In genomic region chr5:129459485-129460120, GRCh38 we compare ENCODE assay signal across 10 cellular contexts. TPM values are rescaled to one million over a fixed set of nuclear protein-coding genes. Genes with fewer than 3 reads are reported as not detected.
A peak's percentile ranks its signal among the peaks of the same experiment; 100 is the strongest.
DNase-seq lines count a peak whose midpoint lies in the region; ATAC-seq and TF ChIP-seq lines count a peak whose summit lies in the region.
"Had no signal": no experiment of that assay in that cellular context is flagged by ENCODE, and none has a peak within 500 bp of the region (broad histone marks: within the 10 kb centered on the region; RNA-seq: fewer than 3 reads in every experiment).

No MANE protein-coding gene starts in this region.

- H3K4me1 ChIP-seq in MM.1S (ENCODE audit: low read length): 0 out of 2 replicates have a peak, but pooled peaks cover 5% of the 10 kb centered on the region

- H3K27me3 ChIP-seq in MM.1S (replicated peaks; ENCODE audit: insufficient read depth, low read length): no peaks in the 10 kb centered on the region

- H3K79me2 ChIP-seq in MM.1S (ENCODE audit: low read length): no peaks in the 10 kb centered on the region

- peak overlapping the region; percentile 24 to 34 (median 32) for H3K27ac Mint-ChIP-seq in nephron
- no peak overlapping the region for H3K27ac Mint-ChIP-seq in HFFc6

- peaks cover 43% of the 10 kb centered on the region for H3K27me3 Mint-ChIP-seq in nephron (ENCODE audit: low read depth)
- peaks cover 5% of the 10 kb centered on the region; the same call in 1 of the 2 replicates for H3K27me3 Mint-ChIP-seq in HFFc6 (ENCODE audit: insufficient read depth)

- no peaks in the 10 kb centered on the region for H4K20me1 ChIP-seq in MM.1S (ENCODE audit: insufficient read depth, low read length)

- no peaks in the 10 kb centered on the region for H3K36me3 ChIP-seq in MM.1S (replicated peaks; ENCODE audit: insufficient read depth, low read length)

- peak overlapping the region; percentile 58; the same call in 1 of the 2 replicates for H2AFZ ChIP-seq in MM.1S (ENCODE audit: low read length)

- H3K27ac ChIP-seq in MM.1S (ENCODE audit: low read length): no peak overlapping the region

- peaks cover 3% of the 10 kb centered on the region for H3K9me3 Mint-ChIP-seq in nephron
- H3K9me3 Mint-ChIP-seq in HFFc6: peaks cover 29% of the 10 kb centered on the region

- no peak for ATAC-seq in GM18873 (IDR thresholded peaks at IDR 0.05; ENCODE audit: low FRiP score, unreplicated experiment)
- no peak for ATAC-seq in GM19395 (IDR thresholded peaks at IDR 0.05; ENCODE audit: unreplicated experiment)

- peak overlapping the region; percentile 46; the same call in 1 of the 2 replicates for H3K4me3 ChIP-seq in MM.1S (ENCODE audit: low read length)
- peak overlapping the region; percentile 35 for H3K4me3 ChIP-seq in fibroblast of mammary gland (ENCODE audit: control insufficient read depth, low read depth, low read length)

- peaks cover 18% of the 10 kb centered on the region; the same call in 1 of the 2 replicates for H3F3A ChIP-seq in MM.1S (ENCODE audit: insufficient read depth, low read length)

- H3K36me3 Mint-ChIP-seq in nephron (ENCODE audit: low read depth): peaks cover 3% of the 10 kb centered on the region
- peaks cover 7% of the 10 kb centered on the region; the same call in 1 of the 2 replicates for H3K36me3 Mint-ChIP-seq in HFFc6 (ENCODE audit: low read depth)

- H3K4me1 Mint-ChIP-seq in nephron: peaks cover 24% of the 10 kb centered on the region
- H3K4me1 Mint-ChIP-seq in HFFc6 (ENCODE audit: low read depth): no peaks in the 10 kb centered on the region

- peak overlapping the region; percentile 62; the same call in 1 of the 2 replicates for H3K4me2 ChIP-seq in MM.1S (ENCODE audit: low read depth, low read length)

- TF ChIP-seq CTCF in MM.1S (IDR thresholded peaks at IDR 0.05; ENCODE audit: low read length) (no peak), fibroblast of mammary gland (conservative IDR thresholded peaks at IDR 0.05; ENCODE audit: control insufficient read depth, insufficient read depth, low read depth, low read length) (no peak), nephron (IDR thresholded peaks at IDR 0.05; ENCODE audit: unreplicated experiment in 3 of 3) (no peak), HFFc6 (IDR thresholded peaks at IDR 0.05) (no peak)

- no peaks in the 10 kb centered on the region for H3K9me2 ChIP-seq in MM.1S (replicated peaks; ENCODE audit: insufficient read depth, low read length)

- H3K9me3 ChIP-seq in MM.1S (replicated peaks; ENCODE audit: insufficient read depth, low read length): no peaks in the 10 kb centered on the region

- H3K9ac ChIP-seq in MM.1S (ENCODE audit: low read length): no peak overlapping the region

- DNase-seq in AG08396 (ENCODE audit: low spot score): peak; percentile 17
- DNase-seq in MM.1S: no peak
- DNase-seq in fibroblast of mammary gland (ENCODE audit: low read depth): peak; percentile 47
- no peak for DNase-seq in epidermal melanocyte (ENCODE audit: insufficient read length, low spot score)
- no peak for DNase-seq in HFFc6
- DNase-seq: DND-41 had no signal

- peak overlapping the region; percentile 82 to 85 (median 84) for H3K4me3 Mint-ChIP-seq in nephron
- H3K4me3 Mint-ChIP-seq in HFFc6: no peak overlapping the region

RNA-seq across cellular contexts. Expression of gene ADAMTS19, which starts 0.5 kb away (rescaled TPM):
- total RNA-seq in HFFc6 (2021; fragmentation: NEBNext Ultra II Directional; extraction: Animal tissue kit (Norgen Biotek cat#: 25700)): not detected
- total RNA-seq: HT-29 had no signal

Comparison
In these comparisons a context has a peak if more than half of its experiments do, and no peak if none do; other contexts are left out.
1. DNase-seq: peak in AG08396 (single experiment) and fibroblast of mammary gland (single experiment); none in MM.1S (single experiment), epidermal melanocyte (single experiment) and HFFc6 (single experiment).